22 cellular contexts compared by ENCODE assay signal in genomic region chr4:118879409-118879808, GRCh38. TPM values are rescaled to one million over a fixed set of nuclear protein-coding genes. Genes with fewer than 3 reads are reported as not detected.
DNase-seq lines count a peak whose midpoint lies in the region; ATAC-seq, FAIRE-seq and TF ChIP-seq lines count a peak whose summit lies in the region.
"Had no signal": no experiment of that assay in that cellular context is flagged by ENCODE, and none has a peak within 500 bp of the region (broad histone marks: within the 10 kb centered on the region; RNA-seq: fewer than 3 reads in every experiment).

No MANE protein-coding gene starts in this region.

- DNase-seq in HepG2 (ENCODE audit: low spot score) (peak; percentile 13), right lobe of liver (no peak), SW480 (ENCODE audit: low spot score) (peak; percentile 84), myocyte (ENCODE audit: low read depth) (peak; percentile 55), HT-29 (ENCODE audit: low spot score) (no peak), ACHN (no peak)
- DNase-seq in activated effector memory CD4-positive, alpha-beta T cell treated with Interleukin-2 at 50 U/mL for 16 hours: no peak
- DNase-seq: Caco-2; CD4-positive, CD25-positive, alpha-beta regulatory T cell; CD8-positive, alpha-beta T cell; DMS153; DMS79 treated with DMSO at 0.1 percent for 48 hours; GF-D8; GOT3; HFFc6 had no signal

- POLR2A ChIA-PET in HepG2 (lab: Yijun Ruan, JAX): no interaction called here

- BruUV-seq in HepG2 (replicated peaks; lab: Mats Ljungman, UMichigan): no TSS peak

- in situ Hi-C loops in HepG2 (cut with HindIII; ENCODE audit: extremely low pct_ligation_motif_present, low pct_unique_long_range_greater_than_20kb): no loop called here
- in situ Hi-C loops in ACHN (cut with HindIII; ENCODE audit: low pct_ligation_motif_present, low pct_unique_long_range_greater_than_20kb, low sequenced_read_pairs): no loop called here

- no peak for TF ChIP-seq CTCF in HepG2 (CRISPR knock-in tag; IDR thresholded peaks at IDR 0.05)
- no peak for TF ChIP-seq CTCF in right lobe of liver (IDR thresholded peaks at IDR 0.05)

- WGBS in HepG2 (ENCODE audit: low lambda C conversion rate): 30% methylated on average over 5 of the region's 7 CpGs
- 74% methylated on average over 2 of the region's 7 CpGs for WGBS in right lobe of liver (ENCODE audit: insufficient coverage, low coverage, low lambda C conversion rate, missing lambda C conversion rate)

- H3K79me2 ChIP-seq in HepG2 (ENCODE audit: insufficient read depth, low read length): no peaks in the 10 kb centered on the region

- H3K4me3 ChIP-seq in HepG2 (replicated peaks in 1 of 3; ENCODE audit: insufficient read depth in 1 of 3, low read depth in 2 of 3, low read length in 3 of 3): peak overlapping the region in 1 of 3 experiments; percentile 15; a peak in 1 of 6 replicates
- no peak overlapping the region for H3K4me3 ChIP-seq in right lobe of liver
- H3K4me3 ChIP-seq: BLaER1, HAP-1 had no signal

- ATAC-seq in HepG2 (peak; percentile 88), right lobe of liver (no peak)
- ATAC-seq: CD8-positive, alpha-beta T cell had no signal

- H3K27ac ChIP-seq in HepG2 (ENCODE audit: extremely low read length, insufficient read depth, low read length): no peak overlapping the region
- H3K27ac ChIP-seq in right lobe of liver: no peak overlapping the region
- H3K27ac ChIP-seq: BLaER1, C4-2B had no signal

- H3K27me3 ChIP-seq in HepG2 (ENCODE audit: control insufficient read depth in 1 of 2, insufficient read depth in 2 of 2, low read length in 2 of 2) (peaks cover 0 to 3% of the 10 kb centered on the region in 2 experiments; a peak in 1 of 5 replicates), right lobe of liver (no peaks in the 10 kb centered on the region)
- H3K27me3 ChIP-seq: BLaER1 had no signal

- TF ChIP-seq POLR2A in HepG2 (IDR thresholded peaks at IDR 0.05; ENCODE audit: insufficient read depth in 1 of 2, low read depth in 2 of 2, low read length in 2 of 2): no peak
- no peak for TF ChIP-seq POLR2A in right lobe of liver (IDR thresholded peaks at IDR 0.05)

- no peaks in the 10 kb centered on the region for H4K20me1 ChIP-seq in HepG2 (ENCODE audit: insufficient read depth, low read length)
- H4K20me1 ChIP-seq: BLaER1 had no signal

- no peak for TF ChIP-seq RAD21 in HepG2 (CRISPR knock-in tag; IDR thresholded peaks at IDR 0.05)

- H2AFZ ChIP-seq in HepG2 (ENCODE audit: low read length): peak overlapping the region; percentile 23

- TF ChIP-seq EP300 in HepG2 (IDR thresholded peaks at IDR 0.05; ENCODE audit: low read depth in 2 of 2, low read length in 2 of 2) (no peak), HepG2 (CRISPR knock-in tag; IDR thresholded peaks at IDR 0.05; ENCODE audit: borderline replicate concordance) (no peak)

- FAIRE-seq in HepG2 (lab: Jason Lieb, UNC): no peak
- FAIRE-seq: GM12891, GM19239, H54 had no signal

- H3K36me3 ChIP-seq in HepG2 (replicated peaks in 1 of 2; ENCODE audit: control insufficient read depth in 1 of 2, insufficient read depth in 2 of 2, low read length in 2 of 2) (no peaks in the 10 kb centered on the region), right lobe of liver (no peaks in the 10 kb centered on the region)
- H3K36me3 ChIP-seq: BLaER1, HAP-1 had no signal

- H3K4me2 ChIP-seq in HepG2 (ENCODE audit: low read depth, low read length): peak overlapping the region; percentile 62
- H3K4me2 ChIP-seq: BLaER1 had no signal

- intact Hi-C loops in HepG2 (cut with micrococcal nuclease; ENCODE audit: unreplicated experiment): no loop called here
- intact Hi-C loops in right lobe of liver (cut with DNase I): no loop called here

- H3K9ac ChIP-seq in HepG2 (ENCODE audit: insufficient read depth, low read depth, low read length): no peak overlapping the region
- H3K9ac ChIP-seq: BLaER1 had no signal

- H3K4me1 ChIP-seq in HepG2 (ENCODE audit: insufficient read depth, low read length) (peaks cover 10% of the 10 kb centered on the region; the same call in 1 of the 2 replicates), right lobe of liver (no peaks in the 10 kb centered on the region)
- H3K4me1 ChIP-seq: BLaER1, Caco-2 had no signal

- H3K9me3 ChIP-seq in HepG2 (ENCODE audit: low read length) (no peaks in the 10 kb centered on the region), right lobe of liver (no peaks in the 10 kb centered on the region)
- H3K9me3 ChIP-seq: Caco-2, HAP-1 had no signal

- CTCF ChIA-PET in HepG2 (lab: Yijun Ruan, JAX; ENCODE audit: low intra/inter-chr PET ratio, low total read pairs): no interaction called here

TF ChIP-seq in HepG2, 621 proteins besides CTCF, POLR2A, EP300 and RAD21 (continues in another document):
- no peak for TF ChIP-seq ATM (IDR thresholded peaks at IDR 0.05; ENCODE audit: borderline replicate concordance)
- no peak for TF ChIP-seq HOXA9 (CRISPR knock-in tag; IDR thresholded peaks at IDR 0.05; ENCODE audit: borderline replicate concordance)
- no peak for TF ChIP-seq CENPT (CRISPR knock-in tag; IDR thresholded peaks at IDR 0.05; ENCODE audit: low read depth)
- TF ChIP-seq NCOA2 (CRISPR knock-in tag; IDR thresholded peaks at IDR 0.05): no peak
- no peak for TF ChIP-seq KDM2A (CRISPR knock-in tag; IDR thresholded peaks at IDR 0.05; ENCODE audit: borderline replicate concordance, low read depth)
- TF ChIP-seq SIN3A (IDR thresholded peaks at IDR 0.05; ENCODE audit: borderline replicate concordance, low read depth, low read length): no peak

RNA-seq across cellular contexts. Expression of gene SYNPO2, which starts 9.2 kb away (rescaled TPM):
- 0.04 TPM in 1 of 2 replicates, not detected in the other for total RNA-seq in HepG2 (2016; rRNA removed; fragmentation: Illumina TruSeq; extraction: Trizol)
- not detected in 2 replicates for total RNA-seq in HepG2 (2016; cell fraction: cytosol; rRNA removed; fragmentation: Illumina TruSeq; extraction: Trizol; ENCODE audit: low read depth)
- not detected in 2 replicates for total RNA-seq in HepG2 (2016; cell fraction: insoluble cytoplasmic fraction; rRNA removed; fragmentation: Illumina TruSeq; extraction: Trizol)
- 0.03 TPM in 1 of 2 replicates, not detected in the other for total RNA-seq in HepG2 (2016; cell fraction: membrane; rRNA removed; fragmentation: Illumina TruSeq; extraction: Trizol)
- 0.06 TPM in 1 of 2 replicates, not detected in the other for total RNA-seq in HepG2 (2016; cell fraction: nucleus; rRNA removed; fragmentation: Illumina TruSeq; extraction: Trizol)
- polyA plus RNA-seq in HepG2 (2011; rRNA removed): 0.01 TPM in 1 of 2 replicates, not detected in the other
- 0.01 TPM in 1 of 2 replicates, not detected in the other for polyA plus RNA-seq in HepG2 (2011; cell fraction: cytosol; rRNA removed)
- polyA plus RNA-seq in HepG2 (2011; cell fraction: nucleus; rRNA removed): not detected in 2 replicates
- polyA plus RNA-seq in HepG2 (2012): 0.04 TPM in 2 replicates
- 0.03 TPM in 1 of 2 replicates, not detected in the other for polyA plus RNA-seq in HepG2 (2016; cell fraction: cytosol; fragmentation: Illumina TruSeq; extraction: Trizol; ENCODE audit: low read depth)
- not detected in 2 replicates for polyA plus RNA-seq in HepG2 (2016; cell fraction: insoluble cytoplasmic fraction; fragmentation: Illumina TruSeq; extraction: Trizol; ENCODE audit: low read depth)
- not detected in 2 replicates for polyA plus RNA-seq in HepG2 (2016; cell fraction: membrane; fragmentation: Illumina TruSeq; extraction: Trizol; ENCODE audit: low read depth)
- polyA plus RNA-seq in HepG2 (2016; cell fraction: nucleus; fragmentation: Illumina TruSeq; extraction: Trizol; ENCODE audit: insufficient read depth, low read depth): 0.15 TPM in 2 replicates
- 0.63 TPM in 1 of 2 replicates, not detected in the other for polyA minus RNA-seq in HepG2 (2011; rRNA and poly(A)+ RNA removed; ENCODE audit: low replicate concordance)
- polyA minus RNA-seq in HepG2 (2011; cell fraction: cytosol; rRNA and poly(A)+ RNA removed): not detected in 2 replicates
- 0.12 TPM in 1 of 2 replicates, not detected in the other for polyA minus RNA-seq in HepG2 (2011; cell fraction: nucleus; rRNA and poly(A)+ RNA removed)
- 10 to 100 TPM in 2 of 6 experiments, 1 to 10 TPM in 4; 2.7 to 11.2 (median 8.2) TPM for total RNA-seq in right lobe of liver
- 567 and 588 TPM in 2 replicates for total RNA-seq in myocyte
- polyA plus RNA-seq in myocyte (2012): 128 TPM
- not detected in 2 replicates for total RNA-seq in HT-29 (2014; rRNA removed; shearing (Covaris generic))
- total RNA-seq: G401 had no signal

RNA-seq across cellular contexts. Expression of gene SEC24D, which starts 43.5 kb away (rescaled TPM):
- total RNA-seq in HepG2 (2016; rRNA removed; fragmentation: Illumina TruSeq; extraction: Trizol) (51.1 and 78.6 TPM in 2 replicates), right lobe of liver (10 to 100 TPM; 52.2 to 80.1 (median 69.2) TPM), myocyte (61.6 and 91.0 TPM in 2 replicates)
- total RNA-seq in HepG2 (2016; cell fraction: cytosol; rRNA removed; fragmentation: Illumina TruSeq; extraction: Trizol; ENCODE audit: low read depth): 3.7 and 5.0 TPM in 2 replicates
- 48.9 and 73.2 TPM in 2 replicates for total RNA-seq in HepG2 (2016; cell fraction: insoluble cytoplasmic fraction; rRNA removed; fragmentation: Illumina TruSeq; extraction: Trizol)
- 14.9 and 16.7 TPM in 2 replicates for total RNA-seq in HepG2 (2016; cell fraction: membrane; rRNA removed; fragmentation: Illumina TruSeq; extraction: Trizol)
- 63.1 and 69.1 TPM in 2 replicates for total RNA-seq in HepG2 (2016; cell fraction: nucleus; rRNA removed; fragmentation: Illumina TruSeq; extraction: Trizol)
- polyA plus RNA-seq in HepG2 (2011; rRNA removed): 21.6 and 30.0 TPM in 2 replicates
- polyA plus RNA-seq in HepG2 (2011; cell fraction: cytosol; rRNA removed): 16.7 and 20.5 TPM in 2 replicates
- polyA plus RNA-seq in HepG2 (2011; cell fraction: nucleus; rRNA removed): 34.6 and 53.4 TPM in 2 replicates
- 19.7 and 29.9 TPM in 2 replicates for polyA plus RNA-seq in HepG2 (2012)
- polyA plus RNA-seq in HepG2 (2016; cell fraction: cytosol; fragmentation: Illumina TruSeq; extraction: Trizol; ENCODE audit: low read depth): 2.3 and 2.5 TPM in 2 replicates
- 64.1 and 66.0 TPM in 2 replicates for polyA plus RNA-seq in HepG2 (2016; cell fraction: insoluble cytoplasmic fraction; fragmentation: Illumina TruSeq; extraction: Trizol; ENCODE audit: low read depth)
- 5.7 and 8.1 TPM in 2 replicates for polyA plus RNA-seq in HepG2 (2016; cell fraction: membrane; fragmentation: Illumina TruSeq; extraction: Trizol; ENCODE audit: low read depth)
- polyA plus RNA-seq in HepG2 (2016; cell fraction: nucleus; fragmentation: Illumina TruSeq; extraction: Trizol; ENCODE audit: insufficient read depth, low read depth): 37.6 and 38.9 TPM in 2 replicates
- 11.6 and 45.4 TPM in 2 replicates for polyA minus RNA-seq in HepG2 (2011; rRNA and poly(A)+ RNA removed; ENCODE audit: low replicate concordance)
- polyA minus RNA-seq in HepG2 (2011; cell fraction: cytosol; rRNA and poly(A)+ RNA removed): 32.8 and 36.6 TPM in 2 replicates
- 99.5 and 125 TPM in 2 replicates for polyA minus RNA-seq in HepG2 (2011; cell fraction: nucleus; rRNA and poly(A)+ RNA removed)
- polyA plus RNA-seq in myocyte (2012): 97.2 TPM
- 18.0 and 18.8 TPM in 2 replicates for total RNA-seq in HT-29 (2014; rRNA removed; shearing (Covaris generic))

Comparison
In these comparisons a context has a peak if more than half of its experiments do, and no peak if none do; other contexts are left out.
1. DNase-seq: peak in HepG2 (single experiment), SW480 (single experiment) and myocyte (single experiment); none in right lobe of liver (0 of 3), HT-29 (single experiment), ACHN (single experiment) and activated effector memory CD4-positive, alpha-beta T cell treated with Interleukin-2 at 50 U/mL for 16 hours (single experiment).
2. RNA of gene SYNPO2, which starts 9.2 kb away (total RNA-seq): 567 to 588 TPM in myocyte; 2.7 to 11.2 TPM in right lobe of liver, 0.03 to 0.06 TPM in HepG2 and not detected in HT-29; every median in the first group is over 10 times any median in the second.